10 cellular contexts compared by ENCODE assay signal in the genomic region with DNA sequence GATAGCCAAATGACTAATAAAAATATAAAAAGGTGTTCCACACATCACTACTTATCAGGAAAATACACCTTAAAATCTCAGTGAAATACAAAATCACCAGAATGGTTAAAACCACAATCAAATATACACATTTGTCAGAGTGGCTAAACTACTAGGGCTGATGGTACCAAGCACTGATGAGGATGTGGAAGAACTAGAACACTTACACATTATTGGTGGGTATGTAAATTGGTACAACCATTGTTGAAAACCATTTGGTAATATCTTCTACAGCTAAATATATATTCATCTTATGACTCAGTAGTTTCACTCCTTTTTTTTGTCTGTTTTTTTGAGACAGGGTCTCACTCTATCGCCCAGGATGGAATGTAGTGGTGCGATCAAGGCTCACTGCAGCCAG.
"Had no signal": no experiment of that assay in that cellular context is flagged by ENCODE, and none has a peak within 500 bp of the region (broad histone marks: within the 10 kb centered on the region; RNA-seq: fewer than 3 reads in every experiment).

No MANE protein-coding gene starts in this region.

- H3K27ac Mint-ChIP-seq: GM23338, HFFc6 had no signal

- H3K36me3 ChIP-seq: HAP-1 had no signal

- ATAC-seq: GM23338, HCT116, K562 had no signal

- H3K9me3 Mint-ChIP-seq: GM23338, HFFc6 had no signal

- H3K4me3 Mint-ChIP-seq: GM23338, HFFc6 had no signal

- FAIRE-seq: H1, HTR-8/SVneo, K562 had no signal

- H3K4me3 ChIP-seq: GM23338, HAP-1, K562 had no signal

- DNase-seq: H7, HFFc6, IMR-90, KG1 had no signal
